ENCODE assay signal across 1 cellular context in genomic region chr10:79390551-79391229, GRCh38.
TF ChIP-seq lines count a peak whose summit lies in the region.

No MANE protein-coding gene starts in this region.

TF ChIP-seq in K562, 482 proteins besides CTCF, POLR2A, EP300 and RAD21 (continued from another document and continues in another):
- TF ChIP-seq ZNF398 (CRISPR knock-in tag; IDR thresholded peaks at IDR 0.05) (no peak), NEUROD1 (IDR thresholded peaks at IDR 0.05; ENCODE audit: borderline replicate concordance, low read depth, low read length, partially characterized antibody) (peak; percentile 29), BRD9 (IDR thresholded peaks at IDR 0.05; ENCODE audit: low read depth, partially characterized antibody) (peak; percentile 47), IRF9 (tag; IDR thresholded peaks at IDR 0.05) (0 out of 2 replicates have a peak, but pooled peaks have one; percentile 3), CBFA2T3 (IDR thresholded peaks at IDR 0.05) (peak; percentile 57), CBFA2T2 (conservative IDR thresholded peaks at IDR 0.05) (peak; percentile 48; the same call in 1 of the 2 replicates), ARNT (IDR thresholded peaks at IDR 0.05) (no peak), CREB1 (IDR thresholded peaks at IDR 0.05) (no peak), CREB1 (CRISPR knock-in tag; IDR thresholded peaks at IDR 0.05) (peak; percentile 33; the same call in 1 of the 2 replicates), SIN3B (IDR thresholded peaks at IDR 0.05; ENCODE audit: low read depth) (peak; percentile 36; the same call in 1 of the 2 replicates), CBX1 (IDR thresholded peaks at IDR 0.05; ENCODE audit: low read depth) (peak; percentile 68; the same call in 1 of the 2 replicates), ZNF668 (CRISPR knock-in tag; IDR thresholded peaks at IDR 0.05) (no peak; the same call in 1 of the 2 replicates), ZNF764 (CRISPR knock-in tag; IDR thresholded peaks at IDR 0.05; ENCODE audit: low read depth) (peak; percentile 62; the same call in 1 of the 2 replicates), DIDO1 (tag; IDR thresholded peaks at IDR 0.05; ENCODE audit: low read depth) (0 out of 2 replicates have a peak, but pooled peaks have one; percentile 41), TSC22D4 (tag; IDR thresholded peaks at IDR 0.05) (no peak), NONO (IDR thresholded peaks at IDR 0.05; ENCODE audit: low read depth in 2 of 2, low read length in 1 of 2) (peak in 1 of 2 experiments; percentile 17; a peak in 1 of 4 replicates), ZNF785 (CRISPR knock-in tag; IDR thresholded peaks at IDR 0.05) (no peak), NFRKB (IDR thresholded peaks at IDR 0.05; ENCODE audit: low read depth) (peak; percentile 77), XRCC5 (IDR thresholded peaks at IDR 0.05; ENCODE audit: low read depth, low read length) (0 out of 2 replicates have a peak, but pooled peaks have one; percentile 29), TFE3 (CRISPR knock-in tag; IDR thresholded peaks at IDR 0.05) (no peak), BRF1 (IDR thresholded peaks at IDR 0.05; ENCODE audit: borderline replicate concordance, extremely low read depth, insufficient read length) (no peak), OTX1 (CRISPR knock-in tag; IDR thresholded peaks at IDR 0.05) (peak; percentile 65; the same call in 1 of the 2 replicates), FOS (IDR thresholded peaks at IDR 0.05; ENCODE audit: extremely low read depth, insufficient read length) (no peak), RNF2 (IDR thresholded peaks at IDR 0.05) (0 out of 2 replicates have a peak, but pooled peaks have one; percentile 39), MITF (IDR thresholded peaks at IDR 0.05) (no peak), FOXA3 (CRISPR knock-in tag; conservative IDR thresholded peaks at IDR 0.05 in 1 of 2, IDR thresholded peaks at IDR 0.05 in 1 of 2) (peak in 1 of 2 experiments; percentile 48; a peak in 1 of 4 replicates), XRCC4 (IDR thresholded peaks at IDR 0.05; ENCODE audit: extremely low read depth, insufficient read depth, insufficient read length) (no peak), CXXC5 (CRISPR knock-in tag; IDR thresholded peaks at IDR 0.05) (0 out of 2 replicates have a peak, but pooled peaks have one; percentile 42), HNRNPK (IDR thresholded peaks at IDR 0.05; ENCODE audit: low read depth, low read length, poor library complexity, severe bottlenecking) (no peak), ZNF511 (CRISPR knock-in tag; IDR thresholded peaks at IDR 0.05) (peak; percentile 79; the same call in 1 of the 2 replicates), ZNF280A (IDR thresholded peaks at IDR 0.05; ENCODE audit: low read depth, partially characterized antibody) (no peak), CREB3L1 (IDR thresholded peaks at IDR 0.05; ENCODE audit: borderline replicate concordance, low read depth) (peak; percentile 43; the same call in 1 of the 2 replicates), E2F5 (CRISPR knock-in tag; IDR thresholded peaks at IDR 0.05) (0 out of 2 replicates have a peak, but pooled peaks have one; percentile 15), SMC3 (conservative IDR thresholded peaks at IDR 0.05; ENCODE audit: insufficient read depth, low read depth, low read length) (peak; percentile 52; the same call in 1 of the 2 replicates), HCFC1 (IDR thresholded peaks at IDR 0.05; ENCODE audit: low read depth, low read length) (peak; percentile 52; the same call in 1 of the 2 replicates), ZBTB33 (CRISPR knock-in tag; IDR thresholded peaks at IDR 0.05) (no peak), ZNF644 (tag; IDR thresholded peaks at IDR 0.05; ENCODE audit: low read depth) (no peak), TRIM24 (IDR thresholded peaks at IDR 0.05) (0 out of 4 replicates have a peak, but pooled peaks of 1 of the 2 experiments have one; percentile 10), KDM5B (IDR thresholded peaks at IDR 0.05; ENCODE audit: insufficient replicate concordance, low read depth, low read length) (peak; percentile 77), RBFOX2 (IDR thresholded peaks at IDR 0.05; ENCODE audit: low read depth, low read length) (peak; percentile 72), ZBTB12 (CRISPR knock-in tag; IDR thresholded peaks at IDR 0.05) (peak; percentile 20; the same call in 1 of the 2 replicates), POLR2AphosphoS5 (IDR thresholded peaks at IDR 0.05; ENCODE audit: control insufficient read depth, insufficient read depth, low read depth, low read length) (0 out of 2 replicates have a peak, but pooled peaks have one; percentile 28), BHLHE40 (IDR thresholded peaks at IDR 0.05; ENCODE audit: low read length) (0 out of 2 replicates have a peak, but pooled peaks have one; percentile 4), ARID3A (IDR thresholded peaks at IDR 0.05; ENCODE audit: borderline replicate concordance, low read depth, low read length) (no peak), NUFIP1 (IDR thresholded peaks at IDR 0.05; ENCODE audit: partially characterized antibody) (no peak)
